Comparison of ENCODE assay signal across 8 cellular contexts in genomic region chrX:86946569-86946968, GRCh38.
DNase-seq lines count a peak whose midpoint lies in the region; ATAC-seq and TF ChIP-seq lines count a peak whose summit lies in the region.

No MANE protein-coding gene starts in this region.

- no peaks in the 10 kb centered on the region for H3K27me3 Mint-ChIP-seq in Calu3 (ENCODE audit: unreplicated experiment)

- intact Hi-C loops in Calu3 (cut with micrococcal nuclease; ENCODE audit: unreplicated experiment) (loop anchor here (5.0 kb wide), 1 partner anchor 1094 kb away; no protein-coding TSS in a partner anchor), lower leg skin (cut with DNase I; ENCODE audit: low total_unique reads) (no loop called here)

- TF ChIP-seq CTCF in Calu3 (IDR thresholded peaks at IDR 0.05; ENCODE audit: unreplicated experiment), result no peak
- peak; percentile 42 for TF ChIP-seq CTCF in HL-60 (IDR thresholded peaks at IDR 0.05; ENCODE audit: insufficient read depth, low read length)
- TF ChIP-seq CTCF in WERI-Rb-1 (IDR thresholded peaks at IDR 0.05; ENCODE audit: low read depth, low read length), result peak; percentile 71
- peak; percentile 45 for TF ChIP-seq CTCF in kidney epithelial cell (IDR thresholded peaks at IDR 0.05; ENCODE audit: insufficient read depth, low read length, poor library complexity, severe bottlenecking)
- no peak for TF ChIP-seq CTCF in lower leg skin (IDR thresholded peaks at IDR 0.05)

- no peak overlapping the region for H3K27ac Mint-ChIP-seq in Calu3 (ENCODE audit: unreplicated experiment)

- ATAC-seq in GM19023 (IDR thresholded peaks at IDR 0.05; ENCODE audit: unreplicated experiment), result peak; percentile 78

- CTCF ChIA-PET in Calu3 (lab: Charles Lee), result interaction anchor here (0.6 kb wide), 1 partner anchor 726 kb away, joined by 4 read pairs; no protein-coding TSS in a partner anchor

- no peaks in the 10 kb centered on the region for H3K36me3 Mint-ChIP-seq in Calu3 (ENCODE audit: insufficient read depth, unreplicated experiment)

- no peak overlapping the region for H3K27ac ChIP-seq in HL-60 (replicated peaks)
- H3K27ac ChIP-seq in WERI-Rb-1, result no peak overlapping the region

- DNase-seq in Calu3 (peak; percentile 3), HL-60 (ENCODE audit: low read depth in 1 of 2, low spot score in 1 of 2) (peak in 1 of 2 experiments; percentile 19), WERI-Rb-1 (peak; percentile 24), kidney epithelial cell (ENCODE audit: low read depth) (no peak), T-helper 9 cell (no peak), lower leg skin (ENCODE audit: low spot score in 2 of 2) (no peak)
- DNase-seq in activated CD4-positive, alpha-beta T cell treated with anti-CD3 and anti-CD28 coated beads, Interleukin-2, amount 50 U/mL, for 48 hours, result no peak

- no peaks in the 10 kb centered on the region for H3K36me3 ChIP-seq in WERI-Rb-1
- H3K36me3 ChIP-seq in kidney epithelial cell (ENCODE audit: control insufficient read depth, insufficient read depth, low read length), result no peaks in the 10 kb centered on the region

- H3K4me1 Mint-ChIP-seq in Calu3 (ENCODE audit: low read depth, unreplicated experiment), result no peaks in the 10 kb centered on the region

- H3K9me3 Mint-ChIP-seq in Calu3 (ENCODE audit: low read depth, unreplicated experiment), result peaks cover 8% of the 10 kb centered on the region

- 3 to 12% methylated on average over 1 of the region's 1 CpG for WGBS in lower leg skin, 2 donors

- no peak overlapping the region for H3K4me3 Mint-ChIP-seq in Calu3 (ENCODE audit: low read depth, unreplicated experiment)

- no peaks in the 10 kb centered on the region for H3K27me3 ChIP-seq in HL-60 (ENCODE audit: insufficient read depth, poor library complexity, severe bottlenecking)
- H3K27me3 ChIP-seq in WERI-Rb-1 (ENCODE audit: insufficient read depth, low read depth, severe bottlenecking), result peaks cover 6% of the 10 kb centered on the region
- H3K27me3 ChIP-seq in kidney epithelial cell (ENCODE audit: control insufficient read depth, insufficient read depth, low read length), result no peaks in the 10 kb centered on the region

- no peak for TF ChIP-seq POLR2A in lower leg skin (IDR thresholded peaks at IDR 0.05)

- BruUV-seq in Calu3 (replicated peaks; lab: Mats Ljungman, UMichigan), result no TSS peak

- H3K4me3 ChIP-seq in HL-60 (replicated peaks; ENCODE audit: insufficient read depth, low read length) (no peak overlapping the region), WERI-Rb-1 (ENCODE audit: low read depth, low read length) (no peak overlapping the region), kidney epithelial cell (ENCODE audit: low read depth, low read length) (no peak overlapping the region), lower leg skin (ENCODE audit: low read depth, poor library complexity, severe bottlenecking) (no peak overlapping the region)

- no peaks in the 10 kb centered on the region for H3K9me3 ChIP-seq in WERI-Rb-1 (ENCODE audit: severe bottlenecking)

Comparison
In these comparisons a context has a peak if more than half of its experiments do, and no peak if none do; other contexts are left out.
1. DNase-seq: peak in Calu3 (single experiment) and WERI-Rb-1 (single experiment); none in kidney epithelial cell (single experiment), T-helper 9 cell (single experiment), activated CD4-positive, alpha-beta T cell treated with anti-CD3 and anti-CD28 coated beads, Interleukin-2, amount 50 U/mL, for 48 hours (0 of 2) and lower leg skin (0 of 2).
2. CTCF ChIP-seq: peak in HL-60 (single experiment), WERI-Rb-1 (single experiment) and kidney epithelial cell (single experiment); none in Calu3 (single experiment) and lower leg skin (0 of 3).